In genomic region chr3:171257251-171258179, GRCh38 we compare ENCODE assay signal across 8 cellular contexts.
DNase-seq lines count a peak whose midpoint lies in the region; ATAC-seq and TF ChIP-seq lines count a peak whose summit lies in the region.

No MANE protein-coding gene starts in this region.

- DNase-seq in activated CD8-positive, alpha-beta memory T cell treated with anti-CD3 and anti-CD28 coated beads, Interleukin-2, amount 10 ng/mL, durations not matched to agents 7 days and 5 days = no peak
- DNase-seq in activated CD8-positive, alpha-beta memory T cell treated with anti-CD3 and anti-CD28 coated beads, Interleukin-2, amount 50 U/mL, for 4 hours = no peak
- DNase-seq in activated naive CD8-positive, alpha-beta T cell treated with anti-CD3 and anti-CD28 coated beads, Interleukin-2, amount 50 U/mL, for 24 hours = no peak
- no peak for DNase-seq in stimulated activated effector memory CD8-positive, alpha-beta T cell treated with anti-CD3 and anti-CD28 coated beads, Interleukin-12 subunit alpha, Interleukin-12 subunit beta, amount 100 ng/mL, for 72 hours (ENCODE audit: low spot score in 2 of 2)
- no peak for DNase-seq in glutamatergic neuron
- DNase-seq in C1 segment of cervical spinal cord (lab: John Stamatoyannopoulos, UW) = no peak
- no peak for DNase-seq in NCI-H1092 (lab: John Stamatoyannopoulos, UW)

- peak; percentile 33 for ATAC-seq in activated CD8-positive, alpha-beta memory T cell treated with anti-CD3 and anti-CD28 coated beads, Interleukin-2, amount 10 ng/mL, durations not matched to agents 7 days and 5 days
- peak; percentile 60 for ATAC-seq in HG03025 (IDR thresholded peaks at IDR 0.05; ENCODE audit: low FRiP score, unreplicated experiment)
- peak; percentile 21 for ATAC-seq in activated naive CD8-positive, alpha-beta T cell treated with anti-CD3 and anti-CD28 coated beads, Interleukin-2, amount 50 U/mL, for 24 hours
- peak; percentile 65 for ATAC-seq in stimulated activated effector memory CD8-positive, alpha-beta T cell treated with anti-CD3 and anti-CD28 coated beads, Interleukin-12 subunit alpha, Interleukin-12 subunit beta, amount 100 ng/mL, for 72 hours

- H3K4me1 Mint-ChIP-seq in activated CD8-positive, alpha-beta memory T cell treated with anti-CD3 and anti-CD28 coated beads, Interleukin-2, amount 10 ng/mL, durations not matched to agents 7 days and 5 days = peaks cover 79% of the 10 kb centered on the region
- peaks cover 89% of the 10 kb centered on the region for H3K4me1 Mint-ChIP-seq in activated naive CD8-positive, alpha-beta T cell treated with anti-CD3 and anti-CD28 coated beads, Interleukin-2, amount 50 U/mL, for 24 hours
- peaks cover 90% of the 10 kb centered on the region for H3K4me1 Mint-ChIP-seq in stimulated activated effector memory CD8-positive, alpha-beta T cell treated with anti-CD3 and anti-CD28 coated beads, Interleukin-12 subunit alpha, Interleukin-12 subunit beta, amount 100 ng/mL, for 72 hours
- H3K4me1 Mint-ChIP-seq in glutamatergic neuron (ENCODE audit: low read depth, unreplicated experiment) = no peaks in the 10 kb centered on the region

- no peak for TF ChIP-seq CTCF in glutamatergic neuron (IDR thresholded peaks at IDR 0.05; ENCODE audit: partially characterized antibody, unreplicated experiment)

- peaks cover 27% of the 10 kb centered on the region for H3K36me3 Mint-ChIP-seq in activated CD8-positive, alpha-beta memory T cell treated with anti-CD3 and anti-CD28 coated beads, Interleukin-2, amount 10 ng/mL, durations not matched to agents 7 days and 5 days
- peaks cover 2% of the 10 kb centered on the region for H3K36me3 Mint-ChIP-seq in activated naive CD8-positive, alpha-beta T cell treated with anti-CD3 and anti-CD28 coated beads, Interleukin-2, amount 50 U/mL, for 24 hours (ENCODE audit: low read depth)
- H3K36me3 Mint-ChIP-seq in stimulated activated effector memory CD8-positive, alpha-beta T cell treated with anti-CD3 and anti-CD28 coated beads, Interleukin-12 subunit alpha, Interleukin-12 subunit beta, amount 100 ng/mL, for 72 hours = no peaks in the 10 kb centered on the region
- H3K36me3 Mint-ChIP-seq in glutamatergic neuron (ENCODE audit: unreplicated experiment) = no peaks in the 10 kb centered on the region

- peak overlapping the region; percentile 90 for H3K27ac Mint-ChIP-seq in activated CD8-positive, alpha-beta memory T cell treated with anti-CD3 and anti-CD28 coated beads, Interleukin-2, amount 10 ng/mL, durations not matched to agents 7 days and 5 days
- peak overlapping the region; percentile 90 for H3K27ac Mint-ChIP-seq in activated naive CD8-positive, alpha-beta T cell treated with anti-CD3 and anti-CD28 coated beads, Interleukin-2, amount 50 U/mL, for 24 hours
- H3K27ac Mint-ChIP-seq in stimulated activated effector memory CD8-positive, alpha-beta T cell treated with anti-CD3 and anti-CD28 coated beads, Interleukin-12 subunit alpha, Interleukin-12 subunit beta, amount 100 ng/mL, for 72 hours = peak overlapping the region; percentile 79
- no peak overlapping the region for H3K27ac Mint-ChIP-seq in glutamatergic neuron (ENCODE audit: unreplicated experiment)

- no peak overlapping the region for H3K4me3 Mint-ChIP-seq in activated CD8-positive, alpha-beta memory T cell treated with anti-CD3 and anti-CD28 coated beads, Interleukin-2, amount 10 ng/mL, durations not matched to agents 7 days and 5 days
- H3K4me3 Mint-ChIP-seq in activated naive CD8-positive, alpha-beta T cell treated with anti-CD3 and anti-CD28 coated beads, Interleukin-2, amount 50 U/mL, for 24 hours = peak overlapping the region; percentile 10
- H3K4me3 Mint-ChIP-seq in stimulated activated effector memory CD8-positive, alpha-beta T cell treated with anti-CD3 and anti-CD28 coated beads, Interleukin-12 subunit alpha, Interleukin-12 subunit beta, amount 100 ng/mL, for 72 hours = peak overlapping the region; percentile 37
- H3K4me3 Mint-ChIP-seq in glutamatergic neuron (ENCODE audit: unreplicated experiment) = no peak overlapping the region

- CTCF ChIA-PET in activated CD8-positive, alpha-beta memory T cell treated with anti-CD3 and anti-CD28 coated beads, Interleukin-2, amount 10 ng/mL, durations not matched to agents 7 days and 5 days (lab: Charles Lee) = interaction anchor here (1.0 to 1.1 kb wide), 2 partner anchors 9 to 12 kb away, joined by 3 to 4 read pairs; no protein-coding TSS in a partner anchor

- no peaks in the 10 kb centered on the region for H3K9me3 Mint-ChIP-seq in activated CD8-positive, alpha-beta memory T cell treated with anti-CD3 and anti-CD28 coated beads, Interleukin-2, amount 10 ng/mL, durations not matched to agents 7 days and 5 days (ENCODE audit: low read depth)
- H3K9me3 Mint-ChIP-seq in activated naive CD8-positive, alpha-beta T cell treated with anti-CD3 and anti-CD28 coated beads, Interleukin-2, amount 50 U/mL, for 24 hours = no peaks in the 10 kb centered on the region
- no peaks in the 10 kb centered on the region for H3K9me3 Mint-ChIP-seq in stimulated activated effector memory CD8-positive, alpha-beta T cell treated with anti-CD3 and anti-CD28 coated beads, Interleukin-12 subunit alpha, Interleukin-12 subunit beta, amount 100 ng/mL, for 72 hours
- H3K9me3 Mint-ChIP-seq in glutamatergic neuron (ENCODE audit: unreplicated experiment) = no peaks in the 10 kb centered on the region

- H3K27me3 Mint-ChIP-seq in activated CD8-positive, alpha-beta memory T cell treated with anti-CD3 and anti-CD28 coated beads, Interleukin-2, amount 10 ng/mL, durations not matched to agents 7 days and 5 days = no peaks in the 10 kb centered on the region
- H3K27me3 Mint-ChIP-seq in activated naive CD8-positive, alpha-beta T cell treated with anti-CD3 and anti-CD28 coated beads, Interleukin-2, amount 50 U/mL, for 24 hours = no peaks in the 10 kb centered on the region
- no peaks in the 10 kb centered on the region for H3K27me3 Mint-ChIP-seq in glutamatergic neuron (ENCODE audit: unreplicated experiment)

Comparison
In these comparisons a context has a peak if more than half of its experiments do, and no peak if none do; other contexts are left out.
1. H3K4me3 Mint-ChIP-seq: peak in activated naive CD8-positive, alpha-beta T cell treated with anti-CD3 and anti-CD28 coated beads, Interleukin-2, amount 50 U/mL, for 24 hours (single experiment) and stimulated activated effector memory CD8-positive, alpha-beta T cell treated with anti-CD3 and anti-CD28 coated beads, Interleukin-12 subunit alpha, Interleukin-12 subunit beta, amount 100 ng/mL, for 72 hours (single experiment); none in activated CD8-positive, alpha-beta memory T cell treated with anti-CD3 and anti-CD28 coated beads, Interleukin-2, amount 10 ng/mL, durations not matched to agents 7 days and 5 days (single experiment) and glutamatergic neuron (single experiment).
2. Peak in every context shown above with its lines, with median percentiles within 50 percentile points of each other: ATAC-seq.